ENCODE assay signal across 1 cellular context in genomic region chr2:60882971-60883753, GRCh38.
TF ChIP-seq lines count a peak whose summit lies in the region.

No MANE protein-coding gene starts in this region.

TF ChIP-seq in neural cell, 6 proteins besides CTCF, POLR2A, EP300 and RAD21 (continued from another document):
- TF ChIP-seq POLR2AphosphoS5 (IDR thresholded peaks at IDR 0.05): no peak
- TF ChIP-seq SMC3 (conservative IDR thresholded peaks at IDR 0.05; ENCODE audit: poor library complexity): no peak
TF ChIP-seq in neural cell: peak in this region for 0.
